In the genomic region with DNA sequence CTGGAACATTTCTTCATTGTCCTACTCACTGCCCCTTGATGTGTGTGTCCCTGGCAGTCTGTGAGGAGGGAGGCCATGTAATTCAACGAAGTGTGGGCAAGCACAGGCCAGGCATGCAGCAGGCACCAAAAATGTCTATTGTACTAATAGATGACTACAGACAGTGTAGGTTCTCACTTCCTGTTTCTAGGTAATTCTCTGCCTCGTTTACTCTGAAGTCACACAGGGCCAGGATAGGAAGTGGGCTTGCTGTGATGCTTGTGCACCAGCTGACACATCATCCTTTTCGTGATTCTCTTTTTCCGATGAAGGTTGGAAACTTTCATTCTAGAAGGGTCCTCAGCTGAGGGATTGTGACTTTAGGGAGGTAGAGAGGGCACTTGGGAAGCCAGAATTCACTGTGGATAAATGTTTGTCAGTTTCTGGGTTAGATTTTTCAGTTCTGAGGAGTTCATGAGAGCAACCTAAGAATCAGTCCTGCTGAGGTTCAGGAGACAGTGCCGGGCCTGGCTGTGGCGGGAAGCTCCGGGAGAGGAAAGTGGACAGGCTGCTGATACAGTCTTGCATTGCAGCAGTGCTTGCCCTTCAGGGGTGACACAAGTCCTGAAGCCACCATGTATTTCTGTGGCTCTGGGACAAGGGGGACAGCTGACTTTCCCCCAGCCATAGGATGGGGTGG, we compare ENCODE assay signal across 8 cellular contexts. TPM values are rescaled to one million over a fixed set of nuclear protein-coding genes. Genes with fewer than 3 reads are reported as not detected.
DNase-seq lines count a peak whose midpoint lies in the region; ATAC-seq and TF ChIP-seq lines count a peak whose summit lies in the region.

No MANE protein-coding gene starts in this region.

- TF ChIP-seq CTCF in Peyer's patch (IDR thresholded peaks at IDR 0.05) (no peak), adrenal gland (IDR thresholded peaks at IDR 0.05) (no peak)

- H3K27ac Mint-ChIP-seq in stimulated activated naive CD8-positive, alpha-beta T cell treated with anti-CD3 and anti-CD28 coated beads, Interleukin-15, Interleukin-2, amounts not matched to agents 100 ng/mL and 50 ng/mL, for 24 hours, result peak overlapping the region; percentile 97

- DNase-seq in Peyer's patch (peak in 2 of 3 donors; percentile 67 to 78), iPS-NIHi7 (ENCODE audit: extremely low spot score) (no peak), adrenal gland (no peak)
- DNase-seq in activated naive CD8-positive, alpha-beta T cell treated with anti-CD3 and anti-CD28 coated beads, Interleukin-2, amount 50 U/mL, for 16 hours (ENCODE audit: low read depth, low spot score), result peak; percentile 15

- H3K4me1 ChIP-seq in Peyer's patch, result peaks cover 2 to 19% (median 9%) of the 10 kb centered on the region in 4 donors
- H3K4me1 ChIP-seq in adrenal gland (replicated peaks in 1 of 2), result peaks cover 5 to 21% of the 10 kb centered on the region in 2 donors

- H3K4me3 Mint-ChIP-seq in stimulated activated naive CD8-positive, alpha-beta T cell treated with anti-CD3 and anti-CD28 coated beads, Interleukin-15, Interleukin-2, amounts not matched to agents 100 ng/mL and 50 ng/mL, for 24 hours, result peak overlapping the region; percentile 73

- H3K27ac ChIP-seq in Peyer's patch, result peak overlapping the region; percentile 33 to 67 (median 57)
- H3K27ac ChIP-seq in adrenal gland, result no peak overlapping the region

- 83 to 87% (median 84%) methylated on average over 7 of the region's 7 CpGs for WGBS in adrenal gland, 4 donors

- ATAC-seq in GM18520 (IDR thresholded peaks at IDR 0.05; ENCODE audit: unreplicated experiment) (peak; percentile 75), HG02852 (IDR thresholded peaks at IDR 0.05; ENCODE audit: unreplicated experiment) (peak; percentile 92), SK-N-SH treated with all-trans-retinoic acid at 6 μM for 48 hours (no peak)

- H3K27me3 ChIP-seq in Peyer's patch, result no peaks in the 10 kb centered on the region
- no peaks in the 10 kb centered on the region for H3K27me3 ChIP-seq in adrenal gland

- no peaks in the 10 kb centered on the region for H3K9me3 ChIP-seq in Peyer's patch
- H3K9me3 ChIP-seq in adrenal gland (replicated peaks in 1 of 3), result no peaks in the 10 kb centered on the region

- H3K36me3 ChIP-seq in Peyer's patch (no peaks in the 10 kb centered on the region), adrenal gland (replicated peaks in 1 of 2) (no peaks in the 10 kb centered on the region)

- no peak for TF ChIP-seq POLR2A in Peyer's patch (IDR thresholded peaks at IDR 0.05)
- no peak for TF ChIP-seq POLR2A in adrenal gland (IDR thresholded peaks at IDR 0.05)

- H3K4me1 Mint-ChIP-seq in stimulated activated naive CD8-positive, alpha-beta T cell treated with anti-CD3 and anti-CD28 coated beads, Interleukin-15, Interleukin-2, amounts not matched to agents 100 ng/mL and 50 ng/mL, for 24 hours (ENCODE audit: low read depth), result peaks cover 54% of the 10 kb centered on the region

- H3K27me3 Mint-ChIP-seq in stimulated activated naive CD8-positive, alpha-beta T cell treated with anti-CD3 and anti-CD28 coated beads, Interleukin-15, Interleukin-2, amounts not matched to agents 100 ng/mL and 50 ng/mL, for 24 hours, result peaks cover 9% of the 10 kb centered on the region

- H3K4me3 ChIP-seq in Peyer's patch (no peak overlapping the region), adrenal gland (no peak overlapping the region)

- intact Hi-C loops in adrenal gland (cut with DNase I), result loop anchor here in 1 of 2 donors (10.0 kb wide), 1 partner anchor 71 kb away; no protein-coding TSS in a partner anchor

- H3K9me3 Mint-ChIP-seq in stimulated activated naive CD8-positive, alpha-beta T cell treated with anti-CD3 and anti-CD28 coated beads, Interleukin-15, Interleukin-2, amounts not matched to agents 100 ng/mL and 50 ng/mL, for 24 hours, result peaks cover 9% of the 10 kb centered on the region

- peaks cover 9% of the 10 kb centered on the region for H3K36me3 Mint-ChIP-seq in stimulated activated naive CD8-positive, alpha-beta T cell treated with anti-CD3 and anti-CD28 coated beads, Interleukin-15, Interleukin-2, amounts not matched to agents 100 ng/mL and 50 ng/mL, for 24 hours (ENCODE audit: low read depth)

TF ChIP-seq in SK-N-SH treated with all-trans-retinoic acid at 6 μM for 48 hours, 23 proteins besides CTCF, POLR2A, EP300 and RAD21 (continues in another document):
- TF ChIP-seq PPARA (CRISPR knock-in tag; IDR thresholded peaks at IDR 0.05; ENCODE audit: borderline replicate concordance), result no peak
- no peak for TF ChIP-seq ZFP30 (CRISPR knock-in tag; IDR thresholded peaks at IDR 0.05)
- TF ChIP-seq, protein P1, sequence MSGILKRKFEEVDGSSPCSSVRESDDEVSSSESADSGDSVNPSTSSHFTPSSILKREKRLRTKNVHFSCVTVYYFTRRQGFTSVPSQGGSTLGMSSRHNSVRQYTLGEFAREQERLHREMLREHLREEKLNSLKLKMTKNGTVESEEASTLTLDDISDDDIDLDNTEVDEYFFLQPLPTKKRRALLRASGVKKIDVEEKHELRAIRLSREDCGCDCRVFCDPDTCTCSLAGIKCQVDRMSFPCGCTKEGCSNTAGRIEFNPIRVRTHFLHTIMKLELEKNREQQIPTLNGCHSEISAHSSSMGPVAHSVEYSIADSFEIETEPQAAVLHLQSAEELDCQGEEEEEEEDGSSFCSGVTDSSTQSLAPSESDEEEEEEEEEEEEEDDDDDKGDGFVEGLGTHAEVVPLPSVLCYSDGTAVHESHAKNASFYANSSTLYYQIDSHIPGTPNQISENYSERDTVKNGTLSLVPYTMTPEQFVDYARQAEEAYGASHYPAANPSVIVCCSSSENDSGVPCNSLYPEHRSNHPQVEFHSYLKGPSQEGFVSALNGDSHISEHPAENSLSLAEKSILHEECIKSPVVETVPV (CRISPR knock-in tag; IDR thresholded peaks at IDR 0.05), result no peak
- TF ChIP-seq, protein P2, sequence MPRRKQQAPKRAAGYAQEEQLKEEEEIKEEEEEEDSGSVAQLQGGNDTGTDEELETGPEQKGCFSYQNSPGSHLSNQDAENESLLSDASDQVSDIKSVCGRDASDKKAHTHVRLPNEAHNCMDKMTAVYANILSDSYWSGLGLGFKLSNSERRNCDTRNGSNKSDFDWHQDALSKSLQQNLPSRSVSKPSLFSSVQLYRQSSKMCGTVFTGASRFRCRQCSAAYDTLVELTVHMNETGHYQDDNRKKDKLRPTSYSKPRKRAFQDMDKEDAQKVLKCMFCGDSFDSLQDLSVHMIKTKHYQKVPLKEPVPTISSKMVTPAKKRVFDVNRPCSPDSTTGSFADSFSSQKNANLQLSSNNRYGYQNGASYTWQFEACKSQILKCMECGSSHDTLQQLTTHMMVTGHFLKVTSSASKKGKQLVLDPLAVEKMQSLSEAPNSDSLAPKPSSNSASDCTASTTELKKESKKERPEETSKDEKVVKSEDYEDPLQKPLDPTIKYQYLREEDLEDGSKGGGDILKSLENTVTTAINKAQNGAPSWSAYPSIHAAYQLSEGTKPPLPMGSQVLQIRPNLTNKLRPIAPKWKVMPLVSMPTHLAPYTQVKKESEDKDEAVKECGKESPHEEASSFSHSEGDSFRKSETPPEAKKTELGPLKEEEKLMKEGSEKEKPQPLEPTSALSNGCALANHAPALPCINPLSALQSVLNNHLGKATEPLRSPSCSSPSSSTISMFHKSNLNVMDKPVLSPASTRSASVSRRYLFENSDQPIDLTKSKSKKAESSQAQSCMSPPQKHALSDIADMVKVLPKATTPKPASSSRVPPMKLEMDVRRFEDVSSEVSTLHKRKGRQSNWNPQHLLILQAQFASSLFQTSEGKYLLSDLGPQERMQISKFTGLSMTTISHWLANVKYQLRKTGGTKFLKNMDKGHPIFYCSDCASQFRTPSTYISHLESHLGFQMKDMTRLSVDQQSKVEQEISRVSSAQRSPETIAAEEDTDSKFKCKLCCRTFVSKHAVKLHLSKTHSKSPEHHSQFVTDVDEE (CRISPR knock-in tag; IDR thresholded peaks at IDR 0.05), result no peak
- TF ChIP-seq TOX (CRISPR knock-in tag; IDR thresholded peaks at IDR 0.05; ENCODE audit: borderline replicate concordance), result no peak
- TF ChIP-seq SNAI2 (CRISPR knock-in tag; IDR thresholded peaks at IDR 0.05), result no peak
- TF ChIP-seq BACH2 (CRISPR knock-in tag; IDR thresholded peaks at IDR 0.05; ENCODE audit: borderline replicate concordance), result no peak
- TF ChIP-seq, protein P3, sequence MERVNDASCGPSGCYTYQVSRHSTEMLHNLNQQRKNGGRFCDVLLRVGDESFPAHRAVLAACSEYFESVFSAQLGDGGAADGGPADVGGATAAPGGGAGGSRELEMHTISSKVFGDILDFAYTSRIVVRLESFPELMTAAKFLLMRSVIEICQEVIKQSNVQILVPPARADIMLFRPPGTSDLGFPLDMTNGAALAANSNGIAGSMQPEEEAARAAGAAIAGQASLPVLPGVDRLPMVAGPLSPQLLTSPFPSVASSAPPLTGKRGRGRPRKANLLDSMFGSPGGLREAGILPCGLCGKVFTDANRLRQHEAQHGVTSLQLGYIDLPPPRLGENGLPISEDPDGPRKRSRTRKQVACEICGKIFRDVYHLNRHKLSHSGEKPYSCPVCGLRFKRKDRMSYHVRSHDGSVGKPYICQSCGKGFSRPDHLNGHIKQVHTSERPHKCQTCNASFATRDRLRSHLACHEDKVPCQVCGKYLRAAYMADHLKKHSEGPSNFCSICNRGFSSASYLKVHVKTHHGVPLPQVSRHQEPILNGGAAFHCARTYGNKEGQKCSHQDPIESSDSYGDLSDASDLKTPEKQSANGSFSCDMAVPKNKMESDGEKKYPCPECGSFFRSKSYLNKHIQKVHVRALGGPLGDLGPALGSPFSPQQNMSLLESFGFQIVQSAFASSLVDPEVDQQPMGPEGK (CRISPR knock-in tag; IDR thresholded peaks at IDR 0.05; ENCODE audit: borderline replicate concordance), result no peak
- no peak for TF ChIP-seq ZFP3 (CRISPR knock-in tag; IDR thresholded peaks at IDR 0.05)
- no peak for TF ChIP-seq CSDC2 (CRISPR knock-in tag; IDR thresholded peaks at IDR 0.05)
- TF ChIP-seq, protein P4, sequence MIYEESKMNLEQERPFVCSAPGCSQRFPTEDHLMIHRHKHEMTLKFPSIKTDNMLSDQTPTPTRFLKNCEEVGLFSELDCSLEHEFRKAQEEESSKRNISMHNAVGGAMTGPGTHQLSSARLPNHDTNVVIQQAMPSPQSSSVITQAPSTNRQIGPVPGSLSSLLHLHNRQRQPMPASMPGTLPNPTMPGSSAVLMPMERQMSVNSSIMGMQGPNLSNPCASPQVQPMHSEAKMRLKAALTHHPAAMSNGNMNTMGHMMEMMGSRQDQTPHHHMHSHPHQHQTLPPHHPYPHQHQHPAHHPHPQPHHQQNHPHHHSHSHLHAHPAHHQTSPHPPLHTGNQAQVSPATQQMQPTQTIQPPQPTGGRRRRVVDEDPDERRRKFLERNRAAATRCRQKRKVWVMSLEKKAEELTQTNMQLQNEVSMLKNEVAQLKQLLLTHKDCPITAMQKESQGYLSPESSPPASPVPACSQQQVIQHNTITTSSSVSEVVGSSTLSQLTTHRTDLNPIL (CRISPR knock-in tag; IDR thresholded peaks at IDR 0.05; ENCODE audit: low read depth), result no peak
- no peak for TF ChIP-seq ISL1 (CRISPR knock-in tag; IDR thresholded peaks at IDR 0.05)
- no peak for TF ChIP-seq ZNF8 (CRISPR knock-in tag; IDR thresholded peaks at IDR 0.05)
- TF ChIP-seq ZC3H10 (CRISPR knock-in tag; IDR thresholded peaks at IDR 0.05), result no peak

RNA-seq across cellular contexts. Expression of a gene that starts 4.3 kb away (rescaled TPM):
- 10 to 100 TPM in 3 of 4 donors, 1 to 10 TPM in 1; 8.9 to 49.5 (median 26.6) TPM for total RNA-seq in Peyer's patch
- 100 to 1,000 TPM in 6 of 8 donors, 10 to 100 TPM in 2; 34.9 to 295 (median 116) TPM for total RNA-seq in adrenal gland
- 10 to 100 TPM; 23.3 to 26.5 (median 24.5) TPM for polyA plus RNA-seq in adrenal gland

Comparison
In these comparisons a context has a peak if more than half of its experiments do, and no peak if none do; other contexts are left out.
1. DNase-seq: peak in Peyer's patch (2 of 3) and activated naive CD8-positive, alpha-beta T cell treated with anti-CD3 and anti-CD28 coated beads, Interleukin-2, amount 50 U/mL, for 16 hours (single experiment); none in iPS-NIHi7 (single experiment) and adrenal gland (0 of 7).
2. H3K27ac ChIP-seq: peak in Peyer's patch (4 of 4); none in adrenal gland (0 of 5).